In the genomic region with DNA sequence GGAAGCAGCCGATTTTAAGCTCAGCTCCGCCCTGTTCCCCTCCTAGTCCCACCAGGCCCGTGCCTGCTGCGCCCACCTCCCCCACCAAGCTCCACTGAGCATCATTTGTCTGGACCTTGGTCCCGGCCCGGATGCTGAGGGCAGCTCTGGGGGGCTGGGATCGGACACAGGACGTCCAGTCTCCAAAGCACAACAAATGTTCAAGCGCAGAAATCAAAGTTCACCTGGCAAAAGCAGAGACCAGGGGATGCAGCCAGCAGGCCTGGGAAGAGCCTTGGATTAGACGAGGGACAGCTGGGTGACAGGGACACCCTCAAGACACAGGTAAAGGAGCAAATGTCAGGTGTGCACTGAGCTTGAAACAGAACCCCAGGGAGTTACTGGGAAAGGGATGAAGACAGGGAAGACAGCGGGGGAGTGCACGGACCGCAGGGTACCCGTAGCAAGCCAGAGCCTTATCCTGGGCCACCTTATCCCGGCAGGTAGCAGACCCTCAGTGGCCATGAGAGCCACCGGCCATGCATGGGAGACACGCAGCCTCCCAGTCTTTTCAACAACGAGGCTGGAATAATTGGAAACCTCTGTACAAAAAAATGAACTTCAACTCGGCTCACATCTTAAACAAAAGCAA, we compare ENCODE assay signal across 1 cellular context.
TF ChIP-seq lines count a peak whose summit lies in the region.

No MANE protein-coding gene starts in this region.

TF ChIP-seq in H1, 55 proteins besides CTCF, POLR2A, EP300 and RAD21:
- no peak for TF ChIP-seq HDAC2 (IDR thresholded peaks at IDR 0.05; ENCODE audit: borderline replicate concordance in 1 of 2, low read depth in 2 of 2, low read length in 2 of 2)
- no peak for TF ChIP-seq CHD1 (IDR thresholded peaks at IDR 0.05; ENCODE audit: low read depth, low read length)
- TF ChIP-seq GABPA (IDR thresholded peaks at IDR 0.05; ENCODE audit: borderline replicate concordance, insufficient read depth, low read length): no peak
- no peak for TF ChIP-seq SAP30 (IDR thresholded peaks at IDR 0.05; ENCODE audit: insufficient read depth, insufficient replicate concordance, low read length)
- no peak for TF ChIP-seq KDM1A (IDR thresholded peaks at IDR 0.05; ENCODE audit: borderline replicate concordance, low read length)
- TF ChIP-seq POU5F1 (IDR thresholded peaks at IDR 0.05; ENCODE audit: low read depth, low read length): no peak
- TF ChIP-seq PHF8 (conservative IDR thresholded peaks at IDR 0.05; ENCODE audit: low read depth, low read length): no peak
- no peak for TF ChIP-seq RNF2 (IDR thresholded peaks at IDR 0.05; ENCODE audit: borderline replicate concordance, low read depth, low read length, missing control alignments, poor library complexity, severe bottlenecking)
- no peak for TF ChIP-seq JUND (IDR thresholded peaks at IDR 0.05; ENCODE audit: low read length)
- TF ChIP-seq CTBP2 (IDR thresholded peaks at IDR 0.05; ENCODE audit: borderline replicate concordance, insufficient read depth, insufficient read length, low read length): no peak
- no peak for TF ChIP-seq HDAC6 (IDR thresholded peaks at IDR 0.05; ENCODE audit: low read depth, low read length)
- TF ChIP-seq, protein P1, sequence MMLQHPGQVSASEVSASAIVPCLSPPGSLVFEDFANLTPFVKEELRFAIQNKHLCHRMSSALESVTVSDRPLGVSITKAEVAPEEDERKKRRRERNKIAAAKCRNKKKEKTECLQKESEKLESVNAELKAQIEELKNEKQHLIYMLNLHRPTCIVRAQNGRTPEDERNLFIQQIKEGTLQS (IDR thresholded peaks at IDR 0.05; ENCODE audit: insufficient read depth, low read depth, low read length): no peak
- TF ChIP-seq BCL11A (IDR thresholded peaks at IDR 0.05; ENCODE audit: low read depth in 2 of 2, low read length in 2 of 2): no peak
- TF ChIP-seq SP1 (IDR thresholded peaks at IDR 0.05; ENCODE audit: low read depth, low read length): no peak
